8 cellular contexts compared by ENCODE assay signal in the genomic region with DNA sequence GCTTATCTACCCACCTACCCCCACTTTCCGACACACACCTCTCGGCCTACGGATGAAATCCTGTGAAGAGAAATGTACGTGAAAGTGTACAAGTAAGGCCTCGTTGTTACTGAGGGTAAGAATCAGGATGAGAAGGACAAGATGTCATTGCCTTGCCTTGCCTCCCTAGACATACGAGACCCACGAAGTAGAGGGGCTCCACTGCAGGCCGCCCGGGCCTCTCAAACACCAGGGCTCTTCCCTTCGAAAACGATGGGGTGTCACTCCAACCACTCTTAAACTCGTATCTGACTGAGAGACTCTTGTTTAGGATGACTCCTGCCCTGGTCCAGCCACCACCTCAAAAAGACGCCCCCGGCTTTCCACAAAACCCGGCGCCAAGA. TPM values are rescaled to one million over a fixed set of nuclear protein-coding genes. Genes with fewer than 3 reads are reported as not detected.
DNase-seq lines count a peak whose midpoint lies in the region; ATAC-seq and TF ChIP-seq lines count a peak whose summit lies in the region.

No MANE protein-coding gene starts in this region.

- DNase-seq in DMS 273 (lab: John Stamatoyannopoulos, UW; ENCODE audit: unreplicated experiment) (peak; percentile 26), DMS 273 treated with DMSO at 0.1 percent for 48 hours (lab: John Stamatoyannopoulos, UW) (no peak), fibroblast of villous mesenchyme (ENCODE audit: low read depth) (no peak), retinal pigment epithelial cell (ENCODE audit: low read depth) (no peak), SKM-1 (lab: John Stamatoyannopoulos, UW; ENCODE audit: unreplicated experiment) (no peak), NOMO-1 treated with dmso at 0.1 percent for 144 hours (lab: John Stamatoyannopoulos, UW; ENCODE audit: unreplicated experiment) (no peak)

- TF ChIP-seq CTCF in fibroblast of villous mesenchyme (IDR thresholded peaks at IDR 0.05; ENCODE audit: insufficient read depth, low read depth, low read length) = no peak
- TF ChIP-seq CTCF in retinal pigment epithelial cell (conservative IDR thresholded peaks at IDR 0.05; ENCODE audit: low read depth, low read length) = no peak

- peak; percentile 19 for ATAC-seq in HG02852 (IDR thresholded peaks at IDR 0.05; ENCODE audit: unreplicated experiment)
- peak; percentile 66 for ATAC-seq in SK-N-SH treated with all-trans-retinoic acid at 6 μM for 48 hours

- H3K4me3 ChIP-seq in fibroblast of villous mesenchyme (ENCODE audit: low read depth, low read length) (peak overlapping the region; percentile 97), retinal pigment epithelial cell (ENCODE audit: low read length) (peak overlapping the region; percentile 92)

TF ChIP-seq in SK-N-SH treated with all-trans-retinoic acid at 6 μM for 48 hours, 23 proteins besides CTCF, POLR2A, EP300 and RAD21:
- TF ChIP-seq GLIS3 (CRISPR knock-in tag; IDR thresholded peaks at IDR 0.05) = no peak
- no peak for TF ChIP-seq ESRRG (CRISPR knock-in tag; IDR thresholded peaks at IDR 0.05)
- no peak for TF ChIP-seq ZFP3 (CRISPR knock-in tag; IDR thresholded peaks at IDR 0.05)
- no peak for TF ChIP-seq ZNF8 (CRISPR knock-in tag; IDR thresholded peaks at IDR 0.05)
- no peak for TF ChIP-seq TSHZ2 (CRISPR knock-in tag; IDR thresholded peaks at IDR 0.05)
- TF ChIP-seq OSR1 (CRISPR knock-in tag; IDR thresholded peaks at IDR 0.05) = no peak
TF ChIP-seq in SK-N-SH treated with all-trans-retinoic acid at 6 μM for 48 hours: peak in this region for 0.

RNA-seq across cellular contexts. Expression of gene RACGAP1, which starts 0.5 kb away (rescaled TPM):
- total RNA-seq in fibroblast of villous mesenchyme = 36.1 and 69.1 TPM in 2 replicates

RNA-seq across cellular contexts. Expression of gene ASIC1, which starts 32.6 kb away (rescaled TPM):
- 1.3 and 1.6 TPM in 2 replicates for total RNA-seq in fibroblast of villous mesenchyme

RNA-seq across cellular contexts. Expression of gene AQP6, which starts 52.0 kb away (rescaled TPM):
- not detected in 2 replicates for total RNA-seq in fibroblast of villous mesenchyme
